In the genomic region with DNA sequence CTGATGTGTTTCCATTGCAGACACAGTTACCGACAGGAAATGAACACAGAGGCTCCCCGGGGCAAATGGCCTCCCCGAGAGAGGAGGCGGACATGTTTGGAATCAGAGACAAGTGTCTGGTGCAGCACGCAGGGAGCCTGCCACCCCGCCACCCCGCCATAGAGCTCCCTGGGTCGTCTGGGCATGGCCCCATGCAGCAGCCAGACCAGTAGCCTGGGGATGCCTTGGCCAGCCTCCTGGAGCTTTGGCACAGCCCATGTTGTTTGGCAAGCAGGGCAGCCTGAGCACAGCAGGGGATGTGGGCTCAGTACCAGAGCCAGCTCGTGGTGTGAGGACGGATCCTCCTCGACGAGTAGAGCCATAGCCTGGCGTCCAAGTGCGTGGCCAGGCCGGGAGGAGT, we compare ENCODE assay signal across 18 cellular contexts.
DNase-seq lines count a peak whose midpoint lies in the region; FAIRE-seq and TF ChIP-seq lines count a peak whose summit lies in the region.
"Had no signal": no experiment of that assay in that cellular context is flagged by ENCODE, and none has a peak within 500 bp of the region (broad histone marks: within the 10 kb centered on the region; RNA-seq: fewer than 3 reads in every experiment).

No MANE protein-coding gene starts in this region.

- no peak for FAIRE-seq in kidney (lab: Jason Lieb, UNC)
- FAIRE-seq: A204.1 had no signal

- H3K27ac ChIP-seq in caudate nucleus (ENCODE audit: low read depth, low read length) (peak overlapping the region; percentile 44), kidney (ENCODE audit: low read depth in 2 of 2, low read length in 2 of 2) (no peak overlapping the region), stomach (no peak overlapping the region)
- H3K27ac ChIP-seq: esophagus muscularis mucosa, tibial artery had no signal

- TF ChIP-seq CTCF in kidney (IDR thresholded peaks at IDR 0.05; ENCODE audit: borderline replicate concordance, extremely low read depth, insufficient read depth), result no peak
- TF ChIP-seq CTCF in stomach (IDR thresholded peaks at IDR 0.05), result no peak

- intact Hi-C loops in kidney (cut with DNase I), result no loop called here
- intact Hi-C loops in stomach (cut with DNase I; ENCODE audit: low total_unique reads), result no loop called here

- H3K36me3 ChIP-seq in kidney (ENCODE audit: control insufficient read depth in 1 of 2, insufficient read depth in 2 of 2, low read length in 2 of 2) (peaks cover 0 to 6% of the 10 kb centered on the region in 2 donors), stomach (peaks cover 6 to 75% (median 50%) of the 10 kb centered on the region in 4 donors)

- H3K4me1 ChIP-seq in kidney (ENCODE audit: control insufficient read depth in 1 of 2, insufficient read depth in 1 of 2, low read depth in 1 of 2, low read length in 2 of 2), result no peaks in the 10 kb centered on the region
- peaks cover 3 to 23% (median 15%) of the 10 kb centered on the region in 4 donors for H3K4me1 ChIP-seq in stomach

- H3K9me3 ChIP-seq in kidney (ENCODE audit: control insufficient read depth in 1 of 2, low read length in 2 of 2) (peaks cover 0 to 14% of the 10 kb centered on the region in 2 donors), stomach (peaks cover 0 to 21% (median 10%) of the 10 kb centered on the region in 4 donors)

- H3K9ac ChIP-seq in kidney (ENCODE audit: low read length in 2 of 2), result no peak overlapping the region

- no peak for TF ChIP-seq POLR2A in stomach (IDR thresholded peaks at IDR 0.05)

- DNase-seq in activated effector memory CD4-positive, alpha-beta T cell treated with anti-CD3 and anti-CD28 coated beads, Interleukin-2, amount 50 U/mL, for 16 hours, result peak; percentile 61
- DNase-seq in activated effector memory CD4-positive, alpha-beta T cell treated with Interleukin-2 at 50 U/mL for 16 hours, result no peak
- DNase-seq in caudate nucleus (lab: John Stamatoyannopoulos, UW) (peak in 8 of 61 donors; percentile 33 to 88 (median 44)), kidney (peak; percentile 78), stomach (peak; percentile 64), NCI-H748 (lab: John Stamatoyannopoulos, UW; ENCODE audit: unreplicated experiment) (no peak), UCSD-AML1 (lab: John Stamatoyannopoulos, UW; ENCODE audit: unreplicated experiment) (no peak), DMS79 treated with DMSO at 0.1 percent for 48 hours (lab: John Stamatoyannopoulos, UW) (no peak)
- DNase-seq: activated B cell treated with CpG ODN at 0.5 μM for 24 hours; activated naive CD8-positive, alpha-beta T cell treated with anti-CD3 and anti-CD28 coated beads for 36 hours; activated T-cell treated with anti-CD3 and anti-CD28 coated beads, Interleukin-2, amount 50 U/mL, for 48 hours; CD4-positive, CD25-positive, alpha-beta regulatory T cell; DMS53; SHP77 had no signal

- WGBS in stomach, 5 donors, result 59 to 93% (median 83%) methylated on average over 14 to 15 of the region's 15 CpGs

- TF ChIP-seq EP300 in stomach (IDR thresholded peaks at IDR 0.05), result no peak

- no peaks in the 10 kb centered on the region for H3K27me3 ChIP-seq in stomach
- H3K27me3 ChIP-seq: esophagus muscularis mucosa, tibial artery had no signal

- no peak overlapping the region for H3K4me3 ChIP-seq in kidney (ENCODE audit: low read length in 2 of 2)
- no peak overlapping the region for H3K4me3 ChIP-seq in stomach
- H3K4me3 ChIP-seq: esophagus muscularis mucosa, GM23338, tibial artery had no signal

Comparison
In these comparisons a context has a peak if more than half of its experiments do, and no peak if none do; other contexts are left out.
1. DNase-seq: peak in activated effector memory CD4-positive, alpha-beta T cell treated with anti-CD3 and anti-CD28 coated beads, Interleukin-2, amount 50 U/mL, for 16 hours (single experiment), kidney (single experiment) and stomach (single experiment); none in activated effector memory CD4-positive, alpha-beta T cell treated with Interleukin-2 at 50 U/mL for 16 hours (single experiment), NCI-H748 (single experiment), UCSD-AML1 (single experiment) and DMS79 treated with DMSO at 0.1 percent for 48 hours (single experiment).